1 cellular context compared by ENCODE assay signal in genomic region chr1:202067188-202067977, GRCh38.
TF ChIP-seq lines count a peak whose summit lies in the region.

No MANE protein-coding gene starts in this region.

TF ChIP-seq in K562, 482 proteins besides CTCF, POLR2A, EP300 and RAD21 (continued from another document):
- peak; percentile 63 for TF ChIP-seq JUN (IDR thresholded peaks at IDR 0.05; ENCODE audit: borderline replicate concordance, low read depth, low read length)
- TF ChIP-seq JUN (CRISPR knock-in tag; IDR thresholded peaks at IDR 0.05; ENCODE audit: borderline replicate concordance): no peak
- TF ChIP-seq MTA3 (IDR thresholded peaks at IDR 0.05; ENCODE audit: borderline replicate concordance): peak; percentile 60; the same call in 1 of the 2 replicates
- TF ChIP-seq ESRRA (IDR thresholded peaks at IDR 0.05; ENCODE audit: borderline replicate concordance, low read depth): peak; percentile 32; the same call in 1 of the 2 replicates
- no peak for TF ChIP-seq ZNF644 (tag; IDR thresholded peaks at IDR 0.05; ENCODE audit: low read depth)
- TF ChIP-seq RBM34 (IDR thresholded peaks at IDR 0.05; ENCODE audit: borderline replicate concordance, insufficient read depth, low read length): no peak
- no peak for TF ChIP-seq ZZZ3 (IDR thresholded peaks at IDR 0.05)
- TF ChIP-seq ID3 (CRISPR knock-in tag; IDR thresholded peaks at IDR 0.05): no peak
- 0 out of 2 replicates have a peak, but pooled peaks have one; percentile 7 for TF ChIP-seq ID3 (tag; IDR thresholded peaks at IDR 0.05)
- no peak for TF ChIP-seq NR2C1 (IDR thresholded peaks at IDR 0.05)
- peak; percentile 44 for TF ChIP-seq NR2C1 (tag; IDR thresholded peaks at IDR 0.05)
- TF ChIP-seq ZNF224 (CRISPR knock-in tag; IDR thresholded peaks at IDR 0.05): no peak
- peak; percentile 83 for TF ChIP-seq TFAP4 (CRISPR knock-in tag; IDR thresholded peaks at IDR 0.05; ENCODE audit: borderline replicate concordance)
- peak; percentile 21 for TF ChIP-seq NFYB (IDR thresholded peaks at IDR 0.05; ENCODE audit: extremely low read depth, insufficient read length)
- TF ChIP-seq ZNF280B (CRISPR knock-in tag; IDR thresholded peaks at IDR 0.05): no peak
- TF ChIP-seq ZKSCAN1 (IDR thresholded peaks at IDR 0.05; ENCODE audit: low read depth, low read length): no peak
- TF ChIP-seq ZNF24 (IDR thresholded peaks at IDR 0.05): 0 out of 2 replicates have a peak, but pooled peaks have one; percentile 37
- TF ChIP-seq HMBOX1 (IDR thresholded peaks at IDR 0.05): peak; percentile 44; the same call in 1 of the 2 replicates
- peak; percentile 36; the same call in 1 of the 2 replicates for TF ChIP-seq DMBX1 (CRISPR knock-in tag; IDR thresholded peaks at IDR 0.05; ENCODE audit: borderline replicate concordance)
- TF ChIP-seq SOX6 (IDR thresholded peaks at IDR 0.05): peak; percentile 73
- TF ChIP-seq CREB3 (tag; conservative IDR thresholded peaks at IDR 0.05; ENCODE audit: low read depth): 0 out of 2 replicates have a peak, but pooled peaks have one; percentile 36
- TF ChIP-seq NFIC (IDR thresholded peaks at IDR 0.05): peak; percentile 73
- TF ChIP-seq TCF3 (CRISPR knock-in tag; IDR thresholded peaks at IDR 0.05): peak; percentile 91
- peak; percentile 90 for TF ChIP-seq TEAD4 (IDR thresholded peaks at IDR 0.05; ENCODE audit: low read length)
- TF ChIP-seq TEAD4 (CRISPR knock-in tag; IDR thresholded peaks at IDR 0.05; ENCODE audit: borderline replicate concordance): no peak
- peak; percentile 81; the same call in 1 of the 2 replicates for TF ChIP-seq ATF7 (IDR thresholded peaks at IDR 0.05)
- TF ChIP-seq MEIS2 (IDR thresholded peaks at IDR 0.05; ENCODE audit: partially characterized antibody): peak; percentile 46
- TF ChIP-seq CBFA2T3 (IDR thresholded peaks at IDR 0.05): peak; percentile 94
- peak; percentile 87 to 94 for TF ChIP-seq TRIM24 (IDR thresholded peaks at IDR 0.05)
- TF ChIP-seq MLLT1 (IDR thresholded peaks at IDR 0.05): 0 out of 4 replicates have a peak, but pooled peaks of 1 of the 2 experiments have one; percentile 31
- TF ChIP-seq ZBTB17 (CRISPR knock-in tag; IDR thresholded peaks at IDR 0.05): no peak
- peak; percentile 64 for TF ChIP-seq L3MBTL2 (IDR thresholded peaks at IDR 0.05)
- peak; percentile 83 for TF ChIP-seq HES1 (IDR thresholded peaks at IDR 0.05; ENCODE audit: low read depth)
- no peak for TF ChIP-seq NR2C2 (CRISPR knock-in tag; IDR thresholded peaks at IDR 0.05)
- peak; percentile 32; the same call in 1 of the 2 replicates for TF ChIP-seq NR2C2 (tag; IDR thresholded peaks at IDR 0.05)
